Comparison of ENCODE assay signal across 23 cellular contexts in genomic region chr22:33584152-33584551, GRCh38.
DNase-seq lines count a peak whose midpoint lies in the region; ATAC-seq and TF ChIP-seq lines count a peak whose summit lies in the region.
"Had no signal": no experiment of that assay in that cellular context is flagged by ENCODE, and none has a peak within 500 bp of the region (broad histone marks: within the 10 kb centered on the region; RNA-seq: fewer than 3 reads in every experiment).

No MANE protein-coding gene starts in this region.

- H3K36me3 Mint-ChIP-seq in activated naive CD4-positive, alpha-beta T cell treated with anti-CD3 and anti-CD28 coated beads, Interleukin-2, amount 10 ng/mL, durations not matched to agents 7 days and 5 days, result no peaks in the 10 kb centered on the region
- peaks cover 3 to 9% of the 10 kb centered on the region in 2 donors for H3K36me3 Mint-ChIP-seq in stimulated activated naive B cell treated with anti-CD40 and anti-IgM and Interleukin-4, amounts not matched to agents 10 μg/mL and 1 μg/mL and 100 μg/mL, for 72 hours
- H3K36me3 Mint-ChIP-seq: CD14-positive monocyte; CD8-positive, alpha-beta memory T cell had no signal

- no peak overlapping the region for H3K4me2 ChIP-seq in SK-N-SH
- H3K4me2 ChIP-seq: A549; BLaER1 treated with 17β-estradiol and CSF1 and Interleukin-3, amounts not matched to agents 10 nM and 100 nM; GM23338 had no signal

- no peak overlapping the region for H3K4me3 ChIP-seq in SK-N-SH (ENCODE audit: low read depth in 2 of 2, low read length in 1 of 2)
- H3K4me3 ChIP-seq: A549; BLaER1 treated with 17β-estradiol and CSF1 and Interleukin-3, amounts not matched to agents 10 nM and 100 nM; GM23338; HAP-1 had no signal

- H2AFZ ChIP-seq in SK-N-SH (ENCODE audit: low read depth), result no peak overlapping the region
- H2AFZ ChIP-seq: GM23338 had no signal

- no peak overlapping the region for H3K27ac ChIP-seq in SK-N-SH (ENCODE audit: low read depth in 2 of 2, low read length in 1 of 2)
- H3K27ac ChIP-seq: 22Rv1; A549; BLaER1 treated with 17β-estradiol and CSF1 and Interleukin-3, amounts not matched to agents 10 nM and 100 nM had no signal

- no peak for TF ChIP-seq CTCF in SK-N-SH (IDR thresholded peaks at IDR 0.05)

- no peaks in the 10 kb centered on the region for H3K36me3 ChIP-seq in SK-N-SH (replicated peaks in 1 of 2; ENCODE audit: control insufficient read depth in 1 of 2, insufficient read depth in 2 of 2, low read length in 1 of 2)
- H3K36me3 ChIP-seq: BE2C, HAP-1 had no signal

- peak overlapping the region; percentile 70 for H3K27ac Mint-ChIP-seq in activated naive CD4-positive, alpha-beta T cell treated with anti-CD3 and anti-CD28 coated beads, Interleukin-2, amount 10 ng/mL, durations not matched to agents 7 days and 5 days
- H3K27ac Mint-ChIP-seq in stimulated activated naive B cell treated with anti-CD40 and anti-IgM and Interleukin-4, amounts not matched to agents 10 μg/mL and 1 μg/mL and 100 μg/mL, for 72 hours, result peak overlapping the region; percentile 14
- H3K27ac Mint-ChIP-seq: CD4-positive, alpha-beta T cell; CD8-positive, alpha-beta memory T cell; HFFc6 had no signal

- H3K4me1 ChIP-seq in SK-N-SH (ENCODE audit: control insufficient read depth in 1 of 2, insufficient read depth in 2 of 2, low read depth in 1 of 2, low read length in 1 of 2), result no peaks in the 10 kb centered on the region
- H3K4me1 ChIP-seq: BE2C, HAP-1 had no signal

- CTCF ChIA-PET in activated naive CD4-positive, alpha-beta T cell treated with anti-CD3 and anti-CD28 coated beads, Interleukin-2, amount 10 ng/mL, durations not matched to agents 7 days and 5 days (lab: Charles Lee), result interaction anchor here (0.7 kb wide), 1 partner anchor 282 kb away, joined by 3 read pairs; no protein-coding TSS in a partner anchor
- CTCF ChIA-PET in SK-N-SH (lab: Yijun Ruan, JAX), result interaction anchor here (0.6 to 3.1 kb wide), 5 partner anchors 9 to 283 kb away, joined by 3 to 11 read pairs (median 4); no protein-coding TSS in a partner anchor

- no peak for ATAC-seq in stimulated activated naive B cell treated with anti-CD40 and anti-IgM and Interleukin-4, amounts not matched to agents 10 μg/mL and 1 μg/mL and 100 μg/mL, for 72 hours (replicated peaks)
- ATAC-seq: A549 had no signal

- H3K79me2 ChIP-seq in SK-N-SH (ENCODE audit: insufficient read depth), result no peaks in the 10 kb centered on the region

- 51% methylated on average over 5 of the region's 5 CpGs for WGBS in SK-N-SH (ENCODE audit: low lambda C conversion rate)

- no peaks in the 10 kb centered on the region for H3F3A ChIP-seq in SK-N-SH (replicated peaks; ENCODE audit: insufficient read depth)

- no peaks in the 10 kb centered on the region for H3K9me3 ChIP-seq in SK-N-SH
- H3K9me3 ChIP-seq: A549; BLaER1 treated with 17β-estradiol and CSF1 and Interleukin-3, amounts not matched to agents 10 nM and 100 nM; HAP-1 had no signal

- POLR2A ChIA-PET in SK-N-SH (lab: Yijun Ruan, JAX), result no interaction called here

- no peak for TF ChIP-seq RAD21 in SK-N-SH (IDR thresholded peaks at IDR 0.05; ENCODE audit: low read length)

- no peak for TF ChIP-seq EP300 in SK-N-SH (IDR thresholded peaks at IDR 0.05; ENCODE audit: borderline replicate concordance in 1 of 2, low read depth in 1 of 2, low read length in 1 of 2)

- intact Hi-C loops in posterior vena cava (cut with DNase I), result no loop called here

- H3K4me1 Mint-ChIP-seq in activated naive CD4-positive, alpha-beta T cell treated with anti-CD3 and anti-CD28 coated beads, Interleukin-2, amount 10 ng/mL, durations not matched to agents 7 days and 5 days, result no peaks in the 10 kb centered on the region
- H3K4me1 Mint-ChIP-seq in stimulated activated naive B cell treated with anti-CD40 and anti-IgM and Interleukin-4, amounts not matched to agents 10 μg/mL and 1 μg/mL and 100 μg/mL, for 72 hours, result peaks cover 7 to 10% of the 10 kb centered on the region in 2 donors
- H3K4me1 Mint-ChIP-seq: CD14-positive monocyte; CD8-positive, alpha-beta memory T cell had no signal

- DNase-seq in activated naive CD4-positive, alpha-beta T cell treated with anti-CD3 and anti-CD28 coated beads, Interleukin-2, amount 10 ng/mL, durations not matched to agents 7 days and 5 days, result no peak
- no peak for DNase-seq in activated naive CD4-positive, alpha-beta T cell (lab: John Stamatoyannopoulos, UW)
- DNase-seq in posterior vena cava (ENCODE audit: low spot score) (peak; percentile 32), SIG-M5 (lab: John Stamatoyannopoulos, UW) (no peak), SK-N-SH (no peak)
- no peak for DNase-seq in stimulated activated naive B cell treated with anti-CD40 and anti-IgM and Interleukin-4, amounts not matched to agents 10 μg/mL and 1 μg/mL and 100 μg/mL, for 72 hours
- DNase-seq: ACHN; AML-193; BE2C; Calu3; CD4-positive, alpha-beta T cell; CD8-positive, alpha-beta memory T cell; COR-L47; DMS53; DMS79 treated with DMSO at 0.1 percent for 48 hours; GF-D8; HFFc6 had no signal

- no peak overlapping the region for H3K9ac ChIP-seq in SK-N-SH
- H3K9ac ChIP-seq: BLaER1 treated with 17β-estradiol and CSF1 and Interleukin-3, amounts not matched to agents 10 nM and 100 nM had no signal

- H4K20me1 ChIP-seq in SK-N-SH (ENCODE audit: insufficient read depth), result no peaks in the 10 kb centered on the region

- H3K9me2 ChIP-seq in SK-N-SH, result no peaks in the 10 kb centered on the region

- H3K9me3 Mint-ChIP-seq in activated naive CD4-positive, alpha-beta T cell treated with anti-CD3 and anti-CD28 coated beads, Interleukin-2, amount 10 ng/mL, durations not matched to agents 7 days and 5 days, result peaks cover 8% of the 10 kb centered on the region
- peaks cover 0 to 1% of the 10 kb centered on the region in 2 donors for H3K9me3 Mint-ChIP-seq in stimulated activated naive B cell treated with anti-CD40 and anti-IgM and Interleukin-4, amounts not matched to agents 10 μg/mL and 1 μg/mL and 100 μg/mL, for 72 hours
- H3K9me3 Mint-ChIP-seq: CD14-positive monocyte; CD4-positive, alpha-beta T cell; GM23338 had no signal

- H3K27me3 ChIP-seq in SK-N-SH (ENCODE audit: insufficient read depth), result no peaks in the 10 kb centered on the region
- H3K27me3 ChIP-seq: BE2C; BLaER1 treated with 17β-estradiol and CSF1 and Interleukin-3, amounts not matched to agents 10 nM and 100 nM had no signal

- no peaks in the 10 kb centered on the region for H3K27me3 Mint-ChIP-seq in activated naive CD4-positive, alpha-beta T cell treated with anti-CD3 and anti-CD28 coated beads, Interleukin-2, amount 10 ng/mL, durations not matched to agents 7 days and 5 days
- H3K27me3 Mint-ChIP-seq in stimulated activated naive B cell treated with anti-CD40 and anti-IgM and Interleukin-4, amounts not matched to agents 10 μg/mL and 1 μg/mL and 100 μg/mL, for 72 hours, result peaks cover 0 to 5% of the 10 kb centered on the region in 2 donors
- H3K27me3 Mint-ChIP-seq: CD4-positive, alpha-beta T cell had no signal

- H3K4me3 Mint-ChIP-seq in activated naive CD4-positive, alpha-beta T cell treated with anti-CD3 and anti-CD28 coated beads, Interleukin-2, amount 10 ng/mL, durations not matched to agents 7 days and 5 days, result no peak overlapping the region
- no peak overlapping the region for H3K4me3 Mint-ChIP-seq in stimulated activated naive B cell treated with anti-CD40 and anti-IgM and Interleukin-4, amounts not matched to agents 10 μg/mL and 1 μg/mL and 100 μg/mL, for 72 hours
- H3K4me3 Mint-ChIP-seq: CD14-positive monocyte; CD4-positive, alpha-beta T cell; CD8-positive, alpha-beta memory T cell; GM23338; HFFc6 had no signal

TF ChIP-seq in SK-N-SH, 30 proteins besides CTCF, POLR2A, EP300 and RAD21:
- no peak for TF ChIP-seq IRF3 (IDR thresholded peaks at IDR 0.05; ENCODE audit: low read depth, low read length)
- TF ChIP-seq TCF12 (IDR thresholded peaks at IDR 0.05), result no peak
- no peak for TF ChIP-seq YY1 (IDR thresholded peaks at IDR 0.05; ENCODE audit: low read depth)
- TF ChIP-seq FOXM1 (IDR thresholded peaks at IDR 0.05; ENCODE audit: low read depth), result no peak
- no peak for TF ChIP-seq TEAD4 (IDR thresholded peaks at IDR 0.05; ENCODE audit: borderline replicate concordance, insufficient read depth)
- no peak for TF ChIP-seq RCOR1 (IDR thresholded peaks at IDR 0.05; ENCODE audit: low read length)
- TF ChIP-seq MXI1 (IDR thresholded peaks at IDR 0.05; ENCODE audit: low read depth, low read length), result no peak
- TF ChIP-seq TAF1 (IDR thresholded peaks at IDR 0.05; ENCODE audit: borderline replicate concordance, low read depth, low read length), result no peak
